Comparison of ENCODE assay signal across 21 cellular contexts in genomic region chr5:14386882-14387575, GRCh38.
DNase-seq lines count a peak whose midpoint lies in the region; ATAC-seq, FAIRE-seq and TF ChIP-seq lines count a peak whose summit lies in the region.
"Had no signal": no experiment of that assay in that cellular context is flagged by ENCODE, and none has a peak within 500 bp of the region (broad histone marks: within the 10 kb centered on the region; RNA-seq: fewer than 3 reads in every experiment).

No MANE protein-coding gene starts in this region.

- H3K4me1 Mint-ChIP-seq in astrocyte (ENCODE audit: low read depth, unreplicated experiment), result peaks cover 36% of the 10 kb centered on the region
- peaks cover 1% of the 10 kb centered on the region for H3K4me1 Mint-ChIP-seq in activated T-cell treated with anti-CD3 and anti-CD28 coated beads, Interleukin-2, amount 50 U/mL, for 24 hours (ENCODE audit: low read depth)
- H3K4me1 Mint-ChIP-seq: CD4-positive, alpha-beta memory T cell had no signal

- intact Hi-C loops in sciatic nerve (cut with DNase I) (no loop called here), mammary epithelial cell (cut with micrococcal nuclease) (no loop called here), PC-9 (cut with micrococcal nuclease; ENCODE audit: unreplicated experiment) (no loop called here)

- no peak overlapping the region for H3K4me3 Mint-ChIP-seq in astrocyte (ENCODE audit: unreplicated experiment)
- no peak overlapping the region for H3K4me3 Mint-ChIP-seq in activated T-cell treated with anti-CD3 and anti-CD28 coated beads, Interleukin-2, amount 50 U/mL, for 24 hours
- H3K4me3 Mint-ChIP-seq: CD4-positive, alpha-beta memory T cell had no signal

- H3K9ac ChIP-seq in astrocyte (ENCODE audit: low read length) (no peak overlapping the region), mammary epithelial cell (ENCODE audit: insufficient read depth, low read length) (no peak overlapping the region)

- H3K27ac ChIP-seq in astrocyte (ENCODE audit: low read depth, low read length) (peak overlapping the region; percentile 7), mammary epithelial cell (ENCODE audit: insufficient read depth, low read depth, low read length) (no peak overlapping the region), PC-9 (no peak overlapping the region)
- H3K27ac ChIP-seq: A549, RWPE1, SJCRH30 had no signal

- H3K27ac Mint-ChIP-seq in astrocyte (ENCODE audit: unreplicated experiment), result peak overlapping the region; percentile 73
- no peak overlapping the region for H3K27ac Mint-ChIP-seq in activated T-cell treated with anti-CD3 and anti-CD28 coated beads, Interleukin-2, amount 50 U/mL, for 24 hours
- H3K27ac Mint-ChIP-seq: CD4-positive, alpha-beta memory T cell had no signal

- H3K27me3 Mint-ChIP-seq in astrocyte (ENCODE audit: low read depth, unreplicated experiment), result no peaks in the 10 kb centered on the region
- H3K27me3 Mint-ChIP-seq in activated T-cell treated with anti-CD3 and anti-CD28 coated beads, Interleukin-2, amount 50 U/mL, for 24 hours, result no peaks in the 10 kb centered on the region

- in situ Hi-C loops in mammary epithelial cell (cut with MboI; ENCODE audit: low sequenced_read_pairs in 2 of 2), result no loop called here

- peak; percentile 75 for ATAC-seq in sciatic nerve
- ATAC-seq: A549 had no signal

- TF ChIP-seq CTCF in astrocyte (IDR thresholded peaks at IDR 0.05; ENCODE audit: insufficient read depth, low read depth, low read length) (no peak), mammary epithelial cell (conservative IDR thresholded peaks at IDR 0.05 in 1 of 2, IDR thresholded peaks at IDR 0.05 in 1 of 2; ENCODE audit: extremely low read depth in 1 of 2, insufficient read depth in 1 of 2, low read depth in 1 of 2, low read length in 2 of 2) (no peak), PC-9 (conservative IDR thresholded peaks at IDR 0.05) (no peak)

- H3K4me2 ChIP-seq in astrocyte (ENCODE audit: low read length) (no peak overlapping the region), mammary epithelial cell (ENCODE audit: insufficient read depth, low read depth, low read length) (no peak overlapping the region), PC-9 (no peak overlapping the region)
- H3K4me2 ChIP-seq: A549 had no signal

- H3K36me3 ChIP-seq in H7 (replicated peaks; ENCODE audit: control insufficient read depth, insufficient read depth, low read length) (peaks cover 19% of the 10 kb centered on the region), astrocyte (ENCODE audit: insufficient read depth, low read length) (peaks cover 76% of the 10 kb centered on the region), mammary epithelial cell (ENCODE audit: insufficient read depth, low read length) (peaks cover 40% of the 10 kb centered on the region), PC-9 (ENCODE audit: low read depth) (peaks cover 30% of the 10 kb centered on the region)

- FAIRE-seq in astrocyte (lab: Jason Lieb, UNC), result no peak
- FAIRE-seq: A549 had no signal

- dilution Hi-C loops in mammary epithelial cell (cut with HindIII; ENCODE audit: low sequenced_read_pairs), result no loop called here

- H3K4me3 ChIP-seq in H7 (ENCODE audit: insufficient read depth, low read depth, low read length), result no peak overlapping the region
- H3K4me3 ChIP-seq in astrocyte (ENCODE audit: insufficient read depth, low read depth, low read length), result no peak overlapping the region
- H3K4me3 ChIP-seq in mammary epithelial cell (replicated peaks in 1 of 3; ENCODE audit: insufficient read depth in 1 of 3, low read depth in 2 of 3, low read length in 3 of 3), result no peak overlapping the region
- H3K4me3 ChIP-seq in PC-9, result no peak overlapping the region
- H3K4me3 ChIP-seq: A549, SJCRH30 had no signal

- peaks cover 37% of the 10 kb centered on the region for H3K36me3 Mint-ChIP-seq in astrocyte (ENCODE audit: low read depth, unreplicated experiment)
- peaks cover 2% of the 10 kb centered on the region for H3K36me3 Mint-ChIP-seq in activated T-cell treated with anti-CD3 and anti-CD28 coated beads, Interleukin-2, amount 50 U/mL, for 24 hours (ENCODE audit: low read depth)
- H3K36me3 Mint-ChIP-seq: CD4-positive, alpha-beta memory T cell had no signal

- H3K27me3 ChIP-seq in H7 (ENCODE audit: control insufficient read depth, insufficient read depth, low read length) (no peaks in the 10 kb centered on the region), astrocyte (ENCODE audit: insufficient read depth, low read length) (no peaks in the 10 kb centered on the region), mammary epithelial cell (ENCODE audit: insufficient read depth, low read length) (no peaks in the 10 kb centered on the region), PC-9 (ENCODE audit: insufficient read depth, low read depth) (no peaks in the 10 kb centered on the region)
- H3K27me3 ChIP-seq: SJCRH30 had no signal

- peaks cover 56% of the 10 kb centered on the region for H3K79me2 ChIP-seq in astrocyte (ENCODE audit: insufficient read depth, low read length)
- H3K79me2 ChIP-seq in mammary epithelial cell (ENCODE audit: insufficient read depth, low read length), result peaks cover 14% of the 10 kb centered on the region
- H3K79me2 ChIP-seq in PC-9 (ENCODE audit: low read depth), result no peaks in the 10 kb centered on the region

- peaks cover 54% of the 10 kb centered on the region for H4K20me1 ChIP-seq in astrocyte (ENCODE audit: insufficient read depth, low read length)
- H4K20me1 ChIP-seq in mammary epithelial cell (ENCODE audit: insufficient read depth, low read length), result no peaks in the 10 kb centered on the region
- peaks cover 3% of the 10 kb centered on the region; the same call in 1 of the 2 replicates for H4K20me1 ChIP-seq in PC-9 (ENCODE audit: insufficient read depth)

- H3K4me1 ChIP-seq in astrocyte (ENCODE audit: insufficient read depth, low read length) (no peaks in the 10 kb centered on the region), mammary epithelial cell (ENCODE audit: insufficient read depth, low read length) (no peaks in the 10 kb centered on the region), PC-9 (replicated peaks; ENCODE audit: insufficient read depth) (no peaks in the 10 kb centered on the region)
- H3K4me1 ChIP-seq: A549, SJCRH30 had no signal

- H3F3A ChIP-seq in PC-9 (ENCODE audit: insufficient read depth, low read depth), result peaks cover 15% of the 10 kb centered on the region

- DNase-seq in H7, result peak; percentile 57
- DNase-seq in astrocyte (ENCODE audit: low read depth), result peak; percentile 48
- peak; percentile 15 for DNase-seq in midbrain (lab: John Stamatoyannopoulos, UW)
- DNase-seq in sciatic nerve (ENCODE audit: low spot score), result no peak
- DNase-seq in mammary epithelial cell, result no peak
- DNase-seq in activated T-cell treated with anti-CD3 and anti-CD28 coated beads, Interleukin-2, amount 50 U/mL, for 24 hours, result no peak
- no peak for DNase-seq in PC-9
- DNase-seq: AML-193; CD4-positive, alpha-beta memory T cell; DND-41; GDM1; HCEC 1CT; NCI-H146; NCI-H2081 treated with DMSO at 0.1 percent for 48 hours; NCI-H226; NCI-H526 treated with DMSO at 0.1 percent for 48 hours; NK-92 treated with Interleukin-12 subunit alpha and Interleukin-12 subunit beta, amount 100 ng/mL, for 24 hours; OCI-M1; SJCRH30 had no signal

- BruUV-seq in mammary epithelial cell (replicated peaks; lab: Mats Ljungman, UMichigan) (no TSS peak), PC-9 (replicated peaks; lab: Mats Ljungman, UMichigan) (no TSS peak)

- H3K9me2 ChIP-seq in PC-9 (ENCODE audit: insufficient read depth), result no peaks in the 10 kb centered on the region

- POLR2A ChIA-PET in PC-9 (lab: Charles Lee; ENCODE audit: unreplicated experiment), result no interaction called here

- H3K9me3 ChIP-seq in astrocyte (ENCODE audit: insufficient read depth, low read depth, low read length), result no peaks in the 10 kb centered on the region
- H3K9me3 ChIP-seq in mammary epithelial cell (replicated peaks; ENCODE audit: insufficient read depth, low read length), result no peaks in the 10 kb centered on the region
- H3K9me3 ChIP-seq in PC-9 (ENCODE audit: insufficient read depth, low read depth), result no peaks in the 10 kb centered on the region
- H3K9me3 ChIP-seq: A549, SJCRH30 had no signal

- 82% methylated on average over 15 of the region's 16 CpGs for WGBS in mammary epithelial cell (ENCODE audit: low coverage, missing lambda C conversion rate)

- H3K9me3 Mint-ChIP-seq in astrocyte (ENCODE audit: unreplicated experiment), result no peaks in the 10 kb centered on the region
- H3K9me3 Mint-ChIP-seq in activated T-cell treated with anti-CD3 and anti-CD28 coated beads, Interleukin-2, amount 50 U/mL, for 24 hours, result no peaks in the 10 kb centered on the region

- H2AFZ ChIP-seq in astrocyte (ENCODE audit: low read depth, low read length) (no peak overlapping the region), mammary epithelial cell (ENCODE audit: low read depth, low read length) (no peak overlapping the region), PC-9 (no peak overlapping the region)

- CTCF ChIA-PET in mammary epithelial cell (lab: Charles Lee; ENCODE audit: low non-redundant PET) (no interaction called here), PC-9 (lab: Charles Lee) (interaction anchor here (0.6 kb wide), 2 partner anchors 13 to 339 kb away, joined by 4 to 5 read pairs; no protein-coding TSS in a partner anchor)

Comparison
In these comparisons a context has a peak if more than half of its experiments do, and no peak if none do; other contexts are left out.
1. DNase-seq: peak in H7 (single experiment), astrocyte (single experiment) and midbrain (single experiment); none in sciatic nerve (single experiment), mammary epithelial cell (single experiment), activated T-cell treated with anti-CD3 and anti-CD28 coated beads, Interleukin-2, amount 50 U/mL, for 24 hours (single experiment) and PC-9 (0 of 2).